12 cellular contexts compared by ENCODE assay signal in the genomic region with DNA sequence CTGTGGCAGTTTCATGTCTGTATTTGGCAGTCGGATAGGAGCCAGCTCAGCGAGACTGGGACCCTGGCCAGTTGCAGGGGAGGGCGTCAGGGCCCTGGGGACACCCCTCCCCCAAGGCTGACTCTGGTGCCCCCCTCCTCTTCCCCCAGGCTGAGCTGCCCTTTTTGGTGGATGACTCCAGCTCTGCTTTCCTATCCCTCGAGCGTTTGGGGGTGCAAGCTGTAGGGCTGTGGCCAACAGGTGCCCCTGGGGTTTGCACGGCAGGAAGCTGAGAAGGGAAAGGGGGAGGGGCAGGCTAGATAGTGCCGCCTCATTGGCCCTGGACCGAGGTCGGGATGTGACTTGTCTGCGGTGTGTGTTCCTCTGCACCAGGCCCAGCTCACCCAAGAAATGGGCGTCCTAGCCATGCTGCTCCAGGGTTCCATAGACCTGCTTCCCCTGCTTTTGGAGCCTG. TPM values are rescaled to one million over a fixed set of nuclear protein-coding genes. Genes with fewer than 3 reads are reported as not detected.
DNase-seq lines count a peak whose midpoint lies in the region; ATAC-seq, FAIRE-seq and TF ChIP-seq lines count a peak whose summit lies in the region.
"Had no signal": no experiment of that assay in that cellular context is flagged by ENCODE, and none has a peak within 500 bp of the region (broad histone marks: within the 10 kb centered on the region; RNA-seq: fewer than 3 reads in every experiment).

No MANE protein-coding gene starts in this region.

- H3K79me2 ChIP-seq in astrocyte (ENCODE audit: insufficient read depth, low read length): peaks cover 10% of the 10 kb centered on the region

- ATAC-seq in GM18861 (IDR thresholded peaks at IDR 0.05; ENCODE audit: unreplicated experiment): no peak

- H3K4me3 ChIP-seq in astrocyte (ENCODE audit: insufficient read depth, low read depth, low read length): no peak overlapping the region

- DNase-seq in A172 (ENCODE audit: low spot score) (peak; percentile 83), HFFc6 (peak; percentile 8), astrocyte (ENCODE audit: low read depth) (peak; percentile 29), medulla oblongata (ENCODE audit: extremely low spot score) (peak; percentile 25), NK-92 (lab: John Stamatoyannopoulos, UW; ENCODE audit: unreplicated experiment) (no peak), HCEC 1CT (no peak), NCI-H2227 (lab: John Stamatoyannopoulos, UW; ENCODE audit: unreplicated experiment) (no peak)
- DNase-seq: activated T-cell treated with anti-CD3 and anti-CD28 coated beads, Interleukin-2, amount 50 U/mL, for 24 hours had no signal

- H3K27me3 Mint-ChIP-seq in HFFc6 (ENCODE audit: insufficient read depth) (peaks cover 11% of the 10 kb centered on the region), astrocyte (ENCODE audit: low read depth, unreplicated experiment) (no peaks in the 10 kb centered on the region)
- H3K27me3 Mint-ChIP-seq: activated T-cell treated with anti-CD3 and anti-CD28 coated beads, Interleukin-2, amount 50 U/mL, for 24 hours; CD4-positive, CD25-positive, alpha-beta regulatory T cell had no signal

- TF ChIP-seq CTCF in HFFc6 (IDR thresholded peaks at IDR 0.05) (no peak), astrocyte (IDR thresholded peaks at IDR 0.05; ENCODE audit: insufficient read depth, low read depth, low read length) (no peak)

- peak overlapping the region; percentile 48; the same call in 1 of the 2 replicates for H3K27ac Mint-ChIP-seq in HFFc6
- H3K27ac Mint-ChIP-seq in astrocyte (ENCODE audit: unreplicated experiment): no peak overlapping the region
- H3K27ac Mint-ChIP-seq: activated T-cell treated with anti-CD3 and anti-CD28 coated beads, Interleukin-2, amount 50 U/mL, for 24 hours; CD4-positive, CD25-positive, alpha-beta regulatory T cell had no signal

- H3K27ac ChIP-seq in astrocyte (ENCODE audit: low read depth, low read length): no peak overlapping the region

- peak overlapping the region; percentile 54 for H3K9ac ChIP-seq in astrocyte (ENCODE audit: low read length)

- H4K20me1 ChIP-seq in astrocyte (ENCODE audit: insufficient read depth, low read length): no peaks in the 10 kb centered on the region

- peaks cover 5% of the 10 kb centered on the region for H3K36me3 ChIP-seq in astrocyte (ENCODE audit: insufficient read depth, low read length)

- H3K4me1 Mint-ChIP-seq in HFFc6 (ENCODE audit: low read depth) (peaks cover 42% of the 10 kb centered on the region), astrocyte (ENCODE audit: low read depth, unreplicated experiment) (peaks cover 24% of the 10 kb centered on the region)

- H3K4me3 Mint-ChIP-seq in HFFc6: no peak overlapping the region; the same call in 1 of the 2 replicates
- H3K4me3 Mint-ChIP-seq in astrocyte (ENCODE audit: unreplicated experiment): peak overlapping the region; percentile 40
- H3K4me3 Mint-ChIP-seq: activated T-cell treated with anti-CD3 and anti-CD28 coated beads, Interleukin-2, amount 50 U/mL, for 24 hours; CD4-positive, CD25-positive, alpha-beta regulatory T cell had no signal

- no peaks in the 10 kb centered on the region for H3K27me3 ChIP-seq in astrocyte (ENCODE audit: insufficient read depth, low read length)

- H3K9me3 ChIP-seq in astrocyte (ENCODE audit: insufficient read depth, low read depth, low read length): no peaks in the 10 kb centered on the region

- H3K4me2 ChIP-seq in astrocyte (ENCODE audit: low read length): peak overlapping the region; percentile 76

- peaks cover 30% of the 10 kb centered on the region for H3K4me1 ChIP-seq in astrocyte (ENCODE audit: insufficient read depth, low read length)

- H3K9me3 Mint-ChIP-seq in HFFc6: no peaks in the 10 kb centered on the region
- no peaks in the 10 kb centered on the region for H3K9me3 Mint-ChIP-seq in astrocyte (ENCODE audit: unreplicated experiment)
- H3K9me3 Mint-ChIP-seq: activated T-cell treated with anti-CD3 and anti-CD28 coated beads, Interleukin-2, amount 50 U/mL, for 24 hours had no signal

- H2AFZ ChIP-seq in astrocyte (ENCODE audit: low read depth, low read length): no peak overlapping the region

- H3K36me3 Mint-ChIP-seq in HFFc6 (ENCODE audit: low read depth) (peaks cover 15% of the 10 kb centered on the region), astrocyte (ENCODE audit: low read depth, unreplicated experiment) (peaks cover 24% of the 10 kb centered on the region)
- H3K36me3 Mint-ChIP-seq: CD4-positive, CD25-positive, alpha-beta regulatory T cell had no signal

- no peak for FAIRE-seq in astrocyte (lab: Jason Lieb, UNC)
- FAIRE-seq: endometrium had no signal

RNA-seq across cellular contexts. Expression of a gene that starts 26.4 kb away (rescaled TPM):
- total RNA-seq in A172 (2014; rRNA removed; shearing (Covaris generic)): 30.0 and 32.9 TPM in 2 replicates
- 10 to 100 TPM; 80.9 to 89.5 (median 84.7) TPM for total RNA-seq in HFFc6 (2021; fragmentation: NEBNext Ultra II Directional; extraction: Animal tissue kit (Norgen Biotek cat#: 25700))
- total RNA-seq in astrocyte: 71.2 and 76.1 TPM in 2 replicates

RNA-seq across cellular contexts. Expression of a gene that starts 37.6 kb away (rescaled TPM):
- total RNA-seq in A172 (2014; rRNA removed; shearing (Covaris generic)): 52.5 and 54.7 TPM in 2 replicates
- 10 to 100 TPM; 68.9 to 85.3 (median 74.1) TPM for total RNA-seq in HFFc6 (2021; fragmentation: NEBNext Ultra II Directional; extraction: Animal tissue kit (Norgen Biotek cat#: 25700))
- total RNA-seq in astrocyte: 49.5 and 55.3 TPM in 2 replicates

RNA-seq across cellular contexts. Expression of a gene that starts 42.9 kb away (rescaled TPM):
- total RNA-seq in A172 (2014; rRNA removed; shearing (Covaris generic)): 30.0 and 34.5 TPM in 2 replicates
- total RNA-seq in HFFc6 (2021; fragmentation: NEBNext Ultra II Directional; extraction: Animal tissue kit (Norgen Biotek cat#: 25700)): under 1 TPM in 5 of 6 experiments, not detected in 1; 0.12 to 0.37 (median 0.19) TPM
- total RNA-seq in astrocyte: 5.2 and 5.4 TPM in 2 replicates
- total RNA-seq: CD4-positive, CD25-positive, alpha-beta regulatory T cell had no signal

RNA-seq across cellular contexts. Expression of a gene that starts 53.2 kb away (rescaled TPM):
- 0.12 and 0.43 TPM in 2 replicates for total RNA-seq in A172 (2014; rRNA removed; shearing (Covaris generic))
- under 1 TPM in 3 of 6 experiments, not detected in 3; 0.05 to 0.19 (median 0.07) TPM for total RNA-seq in HFFc6 (2021; fragmentation: NEBNext Ultra II Directional; extraction: Animal tissue kit (Norgen Biotek cat#: 25700))
- 0.39 and 0.70 TPM in 2 replicates for total RNA-seq in astrocyte
- total RNA-seq: mononuclear cell had no signal

Comparison
In these comparisons a context has a peak if more than half of its experiments do, and no peak if none do; other contexts are left out.
1. DNase-seq: peak in A172 (single experiment), HFFc6 (single experiment), astrocyte (single experiment) and medulla oblongata (single experiment); none in NK-92 (single experiment), HCEC 1CT (single experiment) and NCI-H2227 (single experiment).